Comparison of ENCODE assay signal across 8 cellular contexts in genomic region chr6:45376310-45377040, GRCh38. TPM values are rescaled to one million over a fixed set of nuclear protein-coding genes. Genes with fewer than 3 reads are reported as not detected.
DNase-seq lines count a peak whose midpoint lies in the region; ATAC-seq and TF ChIP-seq lines count a peak whose summit lies in the region.

No MANE protein-coding gene starts in this region.

- H2AFZ ChIP-seq in HCT116 (ENCODE audit: low read depth, low read length, poor library complexity, severe bottlenecking) = peak overlapping the region; percentile 14

- H3K79me2 ChIP-seq in HCT116 (ENCODE audit: insufficient read depth, low read length) = 0 out of 2 replicates have a peak, but pooled peaks cover 7% of the 10 kb centered on the region

- peak overlapping the region; percentile 94 for H3K4me3 Mint-ChIP-seq in activated CD4-positive, alpha-beta memory T cell treated with anti-CD3 and anti-CD28 coated beads for 36 hours
- peak overlapping the region; percentile 98 for H3K4me3 Mint-ChIP-seq in glutamatergic neuron (ENCODE audit: unreplicated experiment)

- ATAC-seq in HCT116 = no peak
- ATAC-seq in mucosa of descending colon = no peak
- no peak for ATAC-seq in GM18502 (IDR thresholded peaks at IDR 0.05; ENCODE audit: poor library complexity, unreplicated experiment)
- ATAC-seq in HG03354 (IDR thresholded peaks at IDR 0.05; ENCODE audit: poor library complexity, severe bottlenecking, unreplicated experiment) = no peak

- TF ChIP-seq RAD21 in HCT116 (IDR thresholded peaks at IDR 0.05; ENCODE audit: low read depth) = no peak

- H3K27ac ChIP-seq in HCT116 (ENCODE audit: low read depth, low read length) (peak overlapping the region; percentile 78; the same call in 1 of the 2 replicates), skeletal muscle tissue (ENCODE audit: low read depth, low read length) (peak overlapping the region; percentile 97)

- CTCF ChIA-PET in HCT116 (lab: Charles Lee) = interaction anchor here (0.6 to 1.9 kb wide), 2 partner anchors 338 to 716 kb away, joined by 3 to 5 read pairs; no protein-coding TSS in a partner anchor
- CTCF ChIA-PET in activated CD4-positive, alpha-beta memory T cell treated with anti-CD3 and anti-CD28 coated beads for 36 hours (lab: Charles Lee) = interaction anchor here (0.8 to 2.6 kb wide), 6 partner anchors 45 to 746 kb away, joined by 3 to 9 read pairs (median 7); no protein-coding TSS in a partner anchor

- H3K27me3 Mint-ChIP-seq in activated CD4-positive, alpha-beta memory T cell treated with anti-CD3 and anti-CD28 coated beads for 36 hours = no peaks in the 10 kb centered on the region
- H3K27me3 Mint-ChIP-seq in glutamatergic neuron (ENCODE audit: unreplicated experiment) = peaks cover 7% of the 10 kb centered on the region

- no peak for TF ChIP-seq CTCF in HCT116 (IDR thresholded peaks at IDR 0.05 in 2 of 3, conservative IDR thresholded peaks at IDR 0.05 in 1 of 3; ENCODE audit: borderline replicate concordance in 1 of 3, insufficient read depth in 1 of 3, low read depth in 2 of 3, low read length in 2 of 3)
- no peak for TF ChIP-seq CTCF in glutamatergic neuron (IDR thresholded peaks at IDR 0.05; ENCODE audit: partially characterized antibody, unreplicated experiment)
- TF ChIP-seq CTCF in mucosa of descending colon (IDR thresholded peaks at IDR 0.05) = no peak

- no peaks in the 10 kb centered on the region for H3K9me2 ChIP-seq in HCT116 (ENCODE audit: insufficient read depth)

- RAD21 ChIA-PET in HCT116 (lab: Charles Lee; ENCODE audit: low non-redundant PET in 1 of 2, low total read pairs in 2 of 2, uncharacterized antibody in 2 of 2, unreplicated experiment in 2 of 2) = no interaction called here

- H3K9ac ChIP-seq in HCT116 (ENCODE audit: low read length) (peak overlapping the region; percentile 86), skeletal muscle tissue (ENCODE audit: low read depth in 1 of 3, low read length in 3 of 3) (peak overlapping the region; percentile 87 to 94 (median 88))

- peak overlapping the region; percentile 97 for H3K27ac Mint-ChIP-seq in activated CD4-positive, alpha-beta memory T cell treated with anti-CD3 and anti-CD28 coated beads for 36 hours
- peak overlapping the region; percentile 98 for H3K27ac Mint-ChIP-seq in glutamatergic neuron (ENCODE audit: unreplicated experiment)

- H3K36me3 Mint-ChIP-seq in activated CD4-positive, alpha-beta memory T cell treated with anti-CD3 and anti-CD28 coated beads for 36 hours = peaks cover 4% of the 10 kb centered on the region
- no peaks in the 10 kb centered on the region for H3K36me3 Mint-ChIP-seq in glutamatergic neuron (ENCODE audit: unreplicated experiment)

- no peak for DNase-seq in HCT116 (ENCODE audit: low read depth, low spot score)
- DNase-seq in activated CD4-positive, alpha-beta memory T cell treated with anti-CD3 and anti-CD28 coated beads for 36 hours = no peak
- DNase-seq in glutamatergic neuron = no peak
- no peak for DNase-seq in mucosa of descending colon
- DNase-seq in nucleus accumbens (lab: John Stamatoyannopoulos, UW) = no peak

- no peaks in the 10 kb centered on the region for H4K20me1 ChIP-seq in HCT116 (ENCODE audit: insufficient read depth)

- H3K9me3 ChIP-seq in HCT116 (ENCODE audit: control insufficient read depth in 1 of 2, insufficient read depth in 1 of 2, low read depth in 1 of 2, low read length in 2 of 2) (no peaks in the 10 kb centered on the region), skeletal muscle tissue (ENCODE audit: control insufficient read depth in 3 of 3, low read length in 3 of 3) (no peaks in the 10 kb centered on the region), mucosa of descending colon (no peaks in the 10 kb centered on the region)

- H3K36me3 ChIP-seq in HCT116 (ENCODE audit: control insufficient read depth in 1 of 2, insufficient read depth in 2 of 2, low read length in 2 of 2) (no peaks in the 10 kb centered on the region), skeletal muscle tissue (ENCODE audit: control insufficient read depth in 3 of 3, insufficient read depth in 3 of 3, low read length in 3 of 3) (no peaks in the 10 kb centered on the region), mucosa of descending colon (ENCODE audit: low read depth) (no peaks in the 10 kb centered on the region)

- H3K4me3 ChIP-seq in HCT116 (replicated peaks in 1 of 2; ENCODE audit: low read depth in 1 of 2, low read length in 2 of 2) (peak overlapping the region; percentile 68 to 81), skeletal muscle tissue (ENCODE audit: low read length in 3 of 3) (peak overlapping the region; percentile 81 to 96 (median 86)), mucosa of descending colon (no peak overlapping the region)

- no peak for TF ChIP-seq POLR2A in HCT116 (IDR thresholded peaks at IDR 0.05; ENCODE audit: borderline replicate concordance, extremely low read depth, insufficient read depth, insufficient read length)

- H3K4me1 ChIP-seq in HCT116 (ENCODE audit: control insufficient read depth in 1 of 2, insufficient read depth in 2 of 2, low read length in 2 of 2) (peaks cover 6 to 20% of the 10 kb centered on the region in 2 experiments; a peak in 3 of 4 replicates), skeletal muscle tissue (ENCODE audit: control insufficient read depth in 3 of 3, insufficient read depth in 3 of 3, low read length in 3 of 3) (peaks cover 0 to 18% (median 0%) of the 10 kb centered on the region in 3 donors), mucosa of descending colon (ENCODE audit: low read depth) (peaks cover 10% of the 10 kb centered on the region)

- no peaks in the 10 kb centered on the region for H3K9me3 Mint-ChIP-seq in activated CD4-positive, alpha-beta memory T cell treated with anti-CD3 and anti-CD28 coated beads for 36 hours
- peaks cover 7% of the 10 kb centered on the region for H3K9me3 Mint-ChIP-seq in glutamatergic neuron (ENCODE audit: unreplicated experiment)

- intact Hi-C loops in HCT116 (cut with micrococcal nuclease) (loop anchor here (5.0 kb wide), 1 partner anchor 336 kb away; no protein-coding TSS in a partner anchor), mucosa of descending colon (cut with DNase I, micrococcal nuclease) (no loop called here)
- intact Hi-C loops in activated CD4-positive, alpha-beta memory T cell treated with anti-CD3 and anti-CD28 coated beads for 36 hours (cut with micrococcal nuclease) = loop anchor here (1.0 to 10.0 kb wide), 9 partner anchors 102 to 992 kb away; partner anchors contain the start of gene CDC5L

- BruUV-seq in HCT116 (replicated peaks; lab: Mats Ljungman, UMichigan) = no TSS peak

- POLR2A ChIA-PET in HCT116 (lab: Charles Lee) = no interaction called here
- POLR2A ChIA-PET in activated CD4-positive, alpha-beta memory T cell treated with anti-CD3 and anti-CD28 coated beads for 36 hours (lab: Charles Lee) = interaction anchor here (2.1 to 2.8 kb wide), 2 partner anchors 45 to 547 kb away, joined by 8 to 27 read pairs; no protein-coding TSS in a partner anchor

- H3K4me2 ChIP-seq in HCT116 (ENCODE audit: low read length) = peak overlapping the region; percentile 94

- H3K27me3 ChIP-seq in HCT116 (ENCODE audit: insufficient read depth, low read length) (no peaks in the 10 kb centered on the region), skeletal muscle tissue (ENCODE audit: control insufficient read depth in 3 of 3, insufficient read depth in 3 of 3, low read length in 3 of 3) (no peaks in the 10 kb centered on the region)

- peaks cover 38% of the 10 kb centered on the region for H3K4me1 Mint-ChIP-seq in activated CD4-positive, alpha-beta memory T cell treated with anti-CD3 and anti-CD28 coated beads for 36 hours (ENCODE audit: low read depth)
- H3K4me1 Mint-ChIP-seq in glutamatergic neuron (ENCODE audit: low read depth, unreplicated experiment) = no peaks in the 10 kb centered on the region

TF ChIP-seq in HCT116, 20 proteins besides CTCF, POLR2A, EP300 and RAD21 (continues in another document):
- TF ChIP-seq TCF7L2 (IDR thresholded peaks at IDR 0.05; ENCODE audit: borderline replicate concordance, extremely low read depth, insufficient read depth, insufficient read length) (no peak), EZH2phosphoT487 (IDR thresholded peaks at IDR 0.05; ENCODE audit: borderline replicate concordance) (no peak), FOSL1 (IDR thresholded peaks at IDR 0.05; ENCODE audit: low read depth) (no peak), ZFX (IDR thresholded peaks at IDR 0.05) (no peak), YY1 (IDR thresholded peaks at IDR 0.05; ENCODE audit: extremely low read depth, insufficient replicate concordance, low read depth, low read length) (no peak), JUND (IDR thresholded peaks at IDR 0.05) (no peak), CEBPB (IDR thresholded peaks at IDR 0.05; ENCODE audit: low read depth) (no peak), SIN3A (IDR thresholded peaks at IDR 0.05; ENCODE audit: low read depth) (no peak), ZNF274 (IDR thresholded peaks at IDR 0.05; ENCODE audit: low read depth, low read length) (no peak), EGR1 (IDR thresholded peaks at IDR 0.05; ENCODE audit: low read depth) (no peak)
- TF ChIP-seq, protein P1, sequence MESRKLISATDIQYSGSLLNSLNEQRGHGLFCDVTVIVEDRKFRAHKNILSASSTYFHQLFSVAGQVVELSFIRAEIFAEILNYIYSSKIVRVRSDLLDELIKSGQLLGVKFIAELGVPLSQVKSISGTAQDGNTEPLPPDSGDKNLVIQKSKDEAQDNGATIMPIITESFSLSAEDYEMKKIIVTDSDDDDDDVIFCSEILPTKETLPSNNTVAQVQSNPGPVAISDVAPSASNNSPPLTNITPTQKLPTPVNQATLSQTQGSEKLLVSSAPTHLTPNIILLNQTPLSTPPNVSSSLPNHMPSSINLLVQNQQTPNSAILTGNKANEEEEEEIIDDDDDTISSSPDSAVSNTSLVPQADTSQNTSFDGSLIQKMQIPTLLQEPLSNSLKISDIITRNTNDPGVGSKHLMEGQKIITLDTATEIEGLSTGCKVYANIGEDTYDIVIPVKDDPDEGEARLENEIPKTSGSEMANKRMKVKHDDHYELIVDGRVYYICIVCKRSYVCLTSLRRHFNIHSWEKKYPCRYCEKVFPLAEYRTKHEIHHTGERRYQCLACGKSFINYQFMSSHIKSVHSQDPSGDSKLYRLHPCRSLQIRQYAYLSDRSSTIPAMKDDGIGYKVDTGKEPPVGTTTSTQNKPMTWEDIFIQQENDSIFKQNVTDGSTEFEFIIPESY (IDR thresholded peaks at IDR 0.05; ENCODE audit: extremely low read depth, insufficient replicate concordance, low read length) = no peak

RNA-seq across cellular contexts. Expression of gene SUPT3H, which starts 1.3 kb away (rescaled TPM):
- 7.4 TPM for total RNA-seq in HCT116 (2021; ENCODE audit: unreplicated experiment)
- polyA plus RNA-seq in HCT116 (2012) = 11.2 and 12.3 TPM in 2 replicates
- 10 to 100 TPM; 17.4 to 18.2 TPM for total RNA-seq in activated CD4-positive, alpha-beta memory T cell treated with anti-CD3 and anti-CD28 coated beads for 36 hours
- total RNA-seq in glutamatergic neuron (ENCODE audit: unreplicated experiment) = 16.0 TPM
- total RNA-seq in skeletal muscle tissue = 9.9 TPM
- 1 to 10 TPM; 3.0 to 8.1 (median 3.5) TPM for total RNA-seq in mucosa of descending colon

RNA-seq across cellular contexts. Expression of gene RUNX2, which starts 48.3 kb away (rescaled TPM):
- total RNA-seq in HCT116 (2021; ENCODE audit: unreplicated experiment) = 1.1 TPM
- 0.91 and 1.2 TPM in 2 replicates for polyA plus RNA-seq in HCT116 (2012)
- 10 to 100 TPM; 33.4 to 34.9 TPM for total RNA-seq in activated CD4-positive, alpha-beta memory T cell treated with anti-CD3 and anti-CD28 coated beads for 36 hours
- not detected for total RNA-seq in glutamatergic neuron (ENCODE audit: unreplicated experiment)
- 0.52 TPM for total RNA-seq in skeletal muscle tissue
- 1 to 10 TPM; 2.0 to 4.4 (median 3.4) TPM for total RNA-seq in mucosa of descending colon

Comparison
In these comparisons a context has a peak if more than half of its experiments do, and no peak if none do; other contexts are left out.
1. RNA of gene RUNX2, which starts 48.3 kb away (total RNA-seq): 33.4 to 34.9 TPM in activated CD4-positive, alpha-beta memory T cell treated with anti-CD3 and anti-CD28 coated beads for 36 hours; 2.0 to 4.4 TPM in mucosa of descending colon, 1.1 TPM in HCT116 (single experiment), 0.52 TPM in skeletal muscle tissue (single experiment) and not detected in glutamatergic neuron (single experiment); every median in the first group is over 4 times any median in the second.
2. intact Hi-C loops: an anchor here in HCT116 (5.0 kb wide) and activated CD4-positive, alpha-beta memory T cell treated with anti-CD3 and anti-CD28 coated beads for 36 hours (1.0 to 10.0 kb wide); none called in mucosa of descending colon.